1 cellular context compared by ENCODE assay signal in genomic region chr5:177504086-177505056, GRCh38.
TF ChIP-seq lines count a peak whose summit lies in the region.

No MANE protein-coding gene starts in this region.

TF ChIP-seq in H1, 55 proteins besides CTCF, POLR2A, EP300 and RAD21:
- TF ChIP-seq SIRT6 (IDR thresholded peaks at IDR 0.05; ENCODE audit: low read length) (no peak), GABPA (IDR thresholded peaks at IDR 0.05; ENCODE audit: borderline replicate concordance, insufficient read depth, low read length) (no peak), CBX5 (IDR thresholded peaks at IDR 0.05; ENCODE audit: low read depth, low read length) (no peak), SIN3A (conservative IDR thresholded peaks at IDR 0.05 in 1 of 2, IDR thresholded peaks at IDR 0.05 in 1 of 2; ENCODE audit: low read depth in 1 of 2, low read length in 2 of 2) (no peak), MAFK (IDR thresholded peaks at IDR 0.05; ENCODE audit: low read depth, low read length) (no peak), MAX (IDR thresholded peaks at IDR 0.05) (no peak), CHD2 (IDR thresholded peaks at IDR 0.05; ENCODE audit: low read length) (no peak), KDM4A (IDR thresholded peaks at IDR 0.05; ENCODE audit: low read depth, low read length, severe bottlenecking) (no peak), CREB1 (IDR thresholded peaks at IDR 0.05) (no peak), PHF8 (conservative IDR thresholded peaks at IDR 0.05; ENCODE audit: low read depth, low read length) (no peak), POLR2AphosphoS5 (IDR thresholded peaks at IDR 0.05; ENCODE audit: low read depth, low read length) (no peak)
- TF ChIP-seq, protein P1, sequence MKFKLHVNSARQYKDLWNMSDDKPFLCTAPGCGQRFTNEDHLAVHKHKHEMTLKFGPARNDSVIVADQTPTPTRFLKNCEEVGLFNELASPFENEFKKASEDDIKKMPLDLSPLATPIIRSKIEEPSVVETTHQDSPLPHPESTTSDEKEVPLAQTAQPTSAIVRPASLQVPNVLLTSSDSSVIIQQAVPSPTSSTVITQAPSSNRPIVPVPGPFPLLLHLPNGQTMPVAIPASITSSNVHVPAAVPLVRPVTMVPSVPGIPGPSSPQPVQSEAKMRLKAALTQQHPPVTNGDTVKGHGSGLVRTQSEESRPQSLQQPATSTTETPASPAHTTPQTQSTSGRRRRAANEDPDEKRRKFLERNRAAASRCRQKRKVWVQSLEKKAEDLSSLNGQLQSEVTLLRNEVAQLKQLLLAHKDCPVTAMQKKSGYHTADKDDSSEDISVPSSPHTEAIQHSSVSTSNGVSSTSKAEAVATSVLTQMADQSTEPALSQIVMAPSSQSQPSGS (IDR thresholded peaks at IDR 0.05; ENCODE audit: low read length) = no peak
